Comparison of ENCODE assay signal across 8 cellular contexts in the genomic region with DNA sequence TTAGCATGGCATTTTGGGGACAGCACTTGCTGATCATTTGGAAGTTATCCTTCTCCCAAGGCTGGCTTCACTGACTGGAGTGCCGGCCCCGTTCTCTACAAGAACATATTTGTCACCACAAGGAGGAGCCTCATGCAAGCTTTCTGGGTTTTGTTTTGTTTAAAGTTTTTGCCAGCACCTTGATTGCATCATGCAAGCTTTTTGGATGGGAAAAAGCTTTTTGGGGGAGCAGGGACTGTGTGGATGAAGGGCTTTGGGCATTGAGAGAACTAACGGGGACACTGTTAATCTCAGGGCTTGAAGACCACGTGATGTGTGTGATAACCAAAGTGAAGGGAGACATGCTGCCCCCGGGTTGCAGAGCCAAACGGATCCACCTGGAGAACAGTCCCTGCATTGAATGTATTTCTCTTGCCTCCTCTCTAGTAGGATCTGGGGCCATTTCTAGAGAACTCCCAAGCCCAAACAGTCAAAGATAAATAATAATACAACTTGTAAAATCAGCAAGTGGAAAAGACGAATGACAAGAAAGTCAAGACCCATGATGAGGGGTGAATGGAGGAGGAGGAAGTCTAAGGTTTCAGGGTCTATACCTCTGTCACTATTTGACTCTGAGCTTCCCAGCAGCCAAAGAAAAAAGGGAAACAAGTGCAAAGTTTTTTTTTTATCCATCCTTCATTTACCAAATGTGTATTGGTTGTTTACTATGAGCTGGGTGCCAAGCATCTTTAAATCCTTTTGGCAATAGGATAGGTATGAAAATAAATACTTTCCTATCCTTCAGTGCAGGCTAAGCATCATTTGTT. TPM values are rescaled to one million over a fixed set of nuclear protein-coding genes. Genes with fewer than 3 reads are reported as not detected.
DNase-seq lines count a peak whose midpoint lies in the region; ATAC-seq and TF ChIP-seq lines count a peak whose summit lies in the region.

No MANE protein-coding gene starts in this region.

- no peaks in the 10 kb centered on the region for H3K9me2 ChIP-seq in HCT116 (ENCODE audit: insufficient read depth)

- H3K9me3 ChIP-seq in Caco-2 (no peaks in the 10 kb centered on the region), HCT116 (ENCODE audit: control insufficient read depth in 1 of 2, insufficient read depth in 1 of 2, low read depth in 1 of 2, low read length in 2 of 2) (no peaks in the 10 kb centered on the region), T-helper 17 cell (ENCODE audit: control insufficient read depth, low read length, poor library complexity, severe bottlenecking) (no peaks in the 10 kb centered on the region), upper lobe of left lung (no peaks in the 10 kb centered on the region)

- no peak for TF ChIP-seq EP300 in upper lobe of left lung (IDR thresholded peaks at IDR 0.05)

- H3K4me3 Mint-ChIP-seq in Caco-2 (ENCODE audit: unreplicated experiment) (no peak overlapping the region), T-helper 17 cell (peak overlapping the region; percentile 36)

- no peak overlapping the region for H3K27ac ChIP-seq in HCT116 (ENCODE audit: low read depth, low read length)
- no peak overlapping the region for H3K27ac ChIP-seq in upper lobe of left lung

- 27 to 33% methylated on average over 7 of the region's 7 CpGs for WGBS in upper lobe of left lung, 2 donors

- H3K27ac Mint-ChIP-seq in Caco-2 (ENCODE audit: unreplicated experiment) (peak overlapping the region; percentile 64), T-helper 17 cell (no peak overlapping the region)

- POLR2A ChIA-PET in Caco-2 (lab: Charles Lee) (no interaction called here), HCT116 (lab: Charles Lee) (interaction anchor here (0.6 to 1.0 kb wide), 2 partner anchors 11 to 518 kb away, joined by 3 to 4 read pairs; a partner anchor contains a TSS)

- no peaks in the 10 kb centered on the region for H3K9me3 Mint-ChIP-seq in Caco-2 (ENCODE audit: unreplicated experiment)

- peak; percentile 82 for TF ChIP-seq RAD21 in HCT116 (IDR thresholded peaks at IDR 0.05; ENCODE audit: low read depth)

- DNase-seq in Caco-2 (peak in 1 of 2 experiments; percentile 38), HCT116 (ENCODE audit: low read depth, low spot score) (peak; percentile 29), T-helper 17 cell (no peak), iPS DF 19.7 (ENCODE audit: low read depth, low spot score) (peak; percentile 60), upper lobe of left lung (no peak), NCI-H2029 (lab: John Stamatoyannopoulos, UW) (no peak)

- no peaks in the 10 kb centered on the region for H3K27me3 Mint-ChIP-seq in Caco-2 (ENCODE audit: insufficient read depth, unreplicated experiment)
- peaks cover 81% of the 10 kb centered on the region for H3K27me3 Mint-ChIP-seq in T-helper 17 cell

- RAD21 ChIA-PET in HCT116 (lab: Charles Lee; ENCODE audit: low non-redundant PET in 1 of 2, low total read pairs in 2 of 2, uncharacterized antibody in 2 of 2, unreplicated experiment in 2 of 2), result interaction anchor here in 1 of 2 experiments (1.0 kb wide), 1 partner anchor 219 kb away, joined by 4 read pairs; no protein-coding TSS in a partner anchor

- no peak overlapping the region for H3K9ac ChIP-seq in HCT116 (ENCODE audit: low read length)

- BruUV-seq in Caco-2 (replicated peaks; lab: Mats Ljungman, UMichigan), result no TSS peak
- BruUV-seq in HCT116 (replicated peaks; lab: Mats Ljungman, UMichigan), result no TSS peak

- TF ChIP-seq CTCF in Caco-2 (IDR thresholded peaks at IDR 0.05; ENCODE audit: insufficient read depth in 1 of 2, low read depth in 1 of 2, low read length in 1 of 2, severe bottlenecking in 1 of 2, unreplicated experiment in 1 of 2), result peak; percentile 43 to 51
- TF ChIP-seq CTCF in HCT116 (IDR thresholded peaks at IDR 0.05 in 2 of 3, conservative IDR thresholded peaks at IDR 0.05 in 1 of 3; ENCODE audit: borderline replicate concordance in 1 of 3, insufficient read depth in 1 of 3, low read depth in 2 of 3, low read length in 2 of 3), result peak; percentile 58 to 80 (median 65)
- TF ChIP-seq CTCF in upper lobe of left lung (IDR thresholded peaks at IDR 0.05), result peak in 2 of 6 experiments; percentile 30 to 34

- no peaks in the 10 kb centered on the region for H4K20me1 ChIP-seq in HCT116 (ENCODE audit: insufficient read depth)

- H3K4me3 ChIP-seq in Caco-2 (ENCODE audit: low read depth, low read length), result no peak overlapping the region
- no peak overlapping the region for H3K4me3 ChIP-seq in HCT116 (replicated peaks in 1 of 2; ENCODE audit: low read depth in 1 of 2, low read length in 2 of 2)
- no peak overlapping the region for H3K4me3 ChIP-seq in upper lobe of left lung

- H3K4me2 ChIP-seq in HCT116 (ENCODE audit: low read length), result peak overlapping the region; percentile 18

- H3K4me1 ChIP-seq in Caco-2 (peaks cover 6% of the 10 kb centered on the region; the same call in 1 of the 2 replicates), HCT116 (ENCODE audit: control insufficient read depth in 1 of 2, insufficient read depth in 2 of 2, low read length in 2 of 2) (peaks cover 0 to under 1% of the 10 kb centered on the region in 2 experiments; a peak in 1 of 4 replicates), upper lobe of left lung (no peaks in the 10 kb centered on the region)

- H3K27me3 ChIP-seq in Caco-2 (replicated peaks; ENCODE audit: control insufficient read depth, insufficient read depth, low read length) (no peaks in the 10 kb centered on the region), HCT116 (ENCODE audit: insufficient read depth, low read length) (peaks cover 22% of the 10 kb centered on the region; the same call in 1 of the 2 replicates), upper lobe of left lung (peaks cover 0 to 4% (median 1%) of the 10 kb centered on the region in 4 donors)

- ATAC-seq in HCT116 (peak; percentile 76), T-helper 17 cell (no peak), HG02588 (IDR thresholded peaks at IDR 0.05; ENCODE audit: unreplicated experiment) (no peak), upper lobe of left lung (ENCODE audit: low FRiP score in 2 of 2) (no peak), HG03159 (IDR thresholded peaks at IDR 0.05; ENCODE audit: unreplicated experiment) (no peak)

- H3K36me3 Mint-ChIP-seq in Caco-2 (ENCODE audit: insufficient read depth, unreplicated experiment) (no peaks in the 10 kb centered on the region), T-helper 17 cell (ENCODE audit: low read depth) (peaks cover 7% of the 10 kb centered on the region)

- no peak overlapping the region for H2AFZ ChIP-seq in HCT116 (ENCODE audit: low read depth, low read length, poor library complexity, severe bottlenecking)

- H3K4me1 Mint-ChIP-seq in Caco-2 (ENCODE audit: low read depth, unreplicated experiment), result no peaks in the 10 kb centered on the region
- H3K4me1 Mint-ChIP-seq in T-helper 17 cell, result peaks cover 7% of the 10 kb centered on the region

- H3K36me3 ChIP-seq in Caco-2 (ENCODE audit: control insufficient read depth, insufficient read depth, low read length), result no peaks in the 10 kb centered on the region
- no peaks in the 10 kb centered on the region for H3K36me3 ChIP-seq in HCT116 (ENCODE audit: control insufficient read depth in 1 of 2, insufficient read depth in 2 of 2, low read length in 2 of 2)
- H3K36me3 ChIP-seq in upper lobe of left lung, result no peaks in the 10 kb centered on the region

- no peak for TF ChIP-seq POLR2A in HCT116 (IDR thresholded peaks at IDR 0.05; ENCODE audit: borderline replicate concordance, extremely low read depth, insufficient read depth, insufficient read length)
- TF ChIP-seq POLR2A in upper lobe of left lung (IDR thresholded peaks at IDR 0.05), result no peak

- intact Hi-C loops in Caco-2 (cut with micrococcal nuclease; ENCODE audit: unreplicated experiment), result loop anchor here (1.0 to 5.0 kb wide), 3 partner anchors 42 to 224 kb away; a partner anchor contains a TSS
- intact Hi-C loops in HCT116 (cut with micrococcal nuclease), result loop anchor here (1.0 kb wide), 1 partner anchor 62 kb away; no protein-coding TSS in a partner anchor

- H3K79me2 ChIP-seq in HCT116 (ENCODE audit: insufficient read depth, low read length), result no peaks in the 10 kb centered on the region

- CTCF ChIA-PET in Caco-2 (lab: Charles Lee), result interaction anchor here (0.6 kb wide), 1 partner anchor 9 kb away, joined by 3 read pairs; no protein-coding TSS in a partner anchor
- CTCF ChIA-PET in HCT116 (lab: Charles Lee), result interaction anchor here (0.6 to 2.3 kb wide), 9 partner anchors 11 to 561 kb away, joined by 3 to 10 read pairs (median 4); no protein-coding TSS in a partner anchor

TF ChIP-seq in HCT116, 20 proteins besides CTCF, POLR2A, EP300 and RAD21:
- TF ChIP-seq SIN3A (IDR thresholded peaks at IDR 0.05; ENCODE audit: low read depth), result no peak
- TF ChIP-seq CBX3 (IDR thresholded peaks at IDR 0.05; ENCODE audit: low read depth), result peak; percentile 20; the same call in 1 of the 2 replicates
- TF ChIP-seq, protein P1, sequence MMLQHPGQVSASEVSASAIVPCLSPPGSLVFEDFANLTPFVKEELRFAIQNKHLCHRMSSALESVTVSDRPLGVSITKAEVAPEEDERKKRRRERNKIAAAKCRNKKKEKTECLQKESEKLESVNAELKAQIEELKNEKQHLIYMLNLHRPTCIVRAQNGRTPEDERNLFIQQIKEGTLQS (IDR thresholded peaks at IDR 0.05), result no peak
- no peak for TF ChIP-seq ELF1 (IDR thresholded peaks at IDR 0.05; ENCODE audit: borderline replicate concordance, low read depth)
- no peak for TF ChIP-seq EZH2 (IDR thresholded peaks at IDR 0.05)
- TF ChIP-seq CEBPB (IDR thresholded peaks at IDR 0.05; ENCODE audit: low read depth), result peak; percentile 76

RNA-seq across cellular contexts. Expression of a gene that starts 17.2 kb away (rescaled TPM):
- total RNA-seq in Caco-2 (2022) (not detected in 2 replicates), HCT116 (2021; ENCODE audit: unreplicated experiment) (not detected), T-helper 17 cell (not detected), upper lobe of left lung (not detected)
- polyA plus RNA-seq in HCT116 (2012), result not detected in 2 replicates

RNA-seq across cellular contexts. Expression of a gene that starts 48.4 kb away (rescaled TPM):
- total RNA-seq in Caco-2 (2022) (35.3 and 39.8 TPM in 2 replicates), HCT116 (2021; ENCODE audit: unreplicated experiment) (33.3 TPM), T-helper 17 cell (10 to 100 TPM; 23.9 to 30.2 TPM), upper lobe of left lung (100 to 1,000 TPM in 1 of 6 donors, 10 to 100 TPM in 5; 22.3 to 118 (median 36.5) TPM)
- 24.9 and 27.6 TPM in 2 replicates for polyA plus RNA-seq in HCT116 (2012)

Comparison
In these comparisons a context has a peak if more than half of its experiments do, and no peak if none do; other contexts are left out.
1. DNase-seq: peak in HCT116 (single experiment) and iPS DF 19.7 (single experiment); none in T-helper 17 cell (0 of 3), upper lobe of left lung (0 of 2) and NCI-H2029 (single experiment).